1 cellular context compared by ENCODE assay signal in the genomic region with DNA sequence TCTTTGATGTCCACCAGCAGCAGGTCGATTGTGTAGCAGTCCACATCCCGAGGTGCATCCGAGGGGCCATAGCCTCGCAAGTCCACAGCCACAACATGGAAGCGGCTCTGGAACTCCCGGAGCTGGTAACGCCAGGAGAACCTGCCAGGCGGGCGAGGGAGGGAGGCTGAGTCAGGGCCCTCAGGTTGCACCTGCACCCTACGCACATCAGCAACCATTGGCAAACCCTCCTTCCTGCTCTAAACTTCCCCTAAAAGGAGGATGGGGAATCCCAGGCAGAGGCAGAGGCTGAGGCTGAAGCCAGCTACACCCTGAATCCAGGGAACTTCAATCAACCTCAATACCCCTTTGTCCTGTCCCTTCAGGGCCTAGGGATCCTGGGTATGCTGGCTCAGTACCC.
TF ChIP-seq lines count a peak whose summit lies in the region.

No MANE protein-coding gene starts in this region.

TF ChIP-seq in SK-N-SH treated with all-trans-retinoic acid at 6 μM for 48 hours, 23 proteins besides CTCF, POLR2A, EP300 and RAD21 (continued from another document):
- TF ChIP-seq, protein P1, sequence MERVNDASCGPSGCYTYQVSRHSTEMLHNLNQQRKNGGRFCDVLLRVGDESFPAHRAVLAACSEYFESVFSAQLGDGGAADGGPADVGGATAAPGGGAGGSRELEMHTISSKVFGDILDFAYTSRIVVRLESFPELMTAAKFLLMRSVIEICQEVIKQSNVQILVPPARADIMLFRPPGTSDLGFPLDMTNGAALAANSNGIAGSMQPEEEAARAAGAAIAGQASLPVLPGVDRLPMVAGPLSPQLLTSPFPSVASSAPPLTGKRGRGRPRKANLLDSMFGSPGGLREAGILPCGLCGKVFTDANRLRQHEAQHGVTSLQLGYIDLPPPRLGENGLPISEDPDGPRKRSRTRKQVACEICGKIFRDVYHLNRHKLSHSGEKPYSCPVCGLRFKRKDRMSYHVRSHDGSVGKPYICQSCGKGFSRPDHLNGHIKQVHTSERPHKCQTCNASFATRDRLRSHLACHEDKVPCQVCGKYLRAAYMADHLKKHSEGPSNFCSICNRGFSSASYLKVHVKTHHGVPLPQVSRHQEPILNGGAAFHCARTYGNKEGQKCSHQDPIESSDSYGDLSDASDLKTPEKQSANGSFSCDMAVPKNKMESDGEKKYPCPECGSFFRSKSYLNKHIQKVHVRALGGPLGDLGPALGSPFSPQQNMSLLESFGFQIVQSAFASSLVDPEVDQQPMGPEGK (CRISPR knock-in tag; IDR thresholded peaks at IDR 0.05; ENCODE audit: borderline replicate concordance): no peak
- TF ChIP-seq ZNF8 (CRISPR knock-in tag; IDR thresholded peaks at IDR 0.05) (no peak), ZFP30 (CRISPR knock-in tag; IDR thresholded peaks at IDR 0.05) (no peak), SNAI2 (CRISPR knock-in tag; IDR thresholded peaks at IDR 0.05) (no peak), TCF4 (CRISPR knock-in tag; IDR thresholded peaks at IDR 0.05; ENCODE audit: borderline replicate concordance) (no peak), BACH2 (CRISPR knock-in tag; IDR thresholded peaks at IDR 0.05; ENCODE audit: borderline replicate concordance) (no peak), ZFP3 (CRISPR knock-in tag; IDR thresholded peaks at IDR 0.05) (no peak), GLIS3 (CRISPR knock-in tag; IDR thresholded peaks at IDR 0.05) (no peak), ZNF70 (CRISPR knock-in tag; IDR thresholded peaks at IDR 0.05) (no peak), ESRRG (CRISPR knock-in tag; IDR thresholded peaks at IDR 0.05) (no peak), CSDC2 (CRISPR knock-in tag; IDR thresholded peaks at IDR 0.05) (no peak), ZC3H10 (CRISPR knock-in tag; IDR thresholded peaks at IDR 0.05) (no peak), ISL1 (CRISPR knock-in tag; IDR thresholded peaks at IDR 0.05) (no peak)
- TF ChIP-seq, protein P2, sequence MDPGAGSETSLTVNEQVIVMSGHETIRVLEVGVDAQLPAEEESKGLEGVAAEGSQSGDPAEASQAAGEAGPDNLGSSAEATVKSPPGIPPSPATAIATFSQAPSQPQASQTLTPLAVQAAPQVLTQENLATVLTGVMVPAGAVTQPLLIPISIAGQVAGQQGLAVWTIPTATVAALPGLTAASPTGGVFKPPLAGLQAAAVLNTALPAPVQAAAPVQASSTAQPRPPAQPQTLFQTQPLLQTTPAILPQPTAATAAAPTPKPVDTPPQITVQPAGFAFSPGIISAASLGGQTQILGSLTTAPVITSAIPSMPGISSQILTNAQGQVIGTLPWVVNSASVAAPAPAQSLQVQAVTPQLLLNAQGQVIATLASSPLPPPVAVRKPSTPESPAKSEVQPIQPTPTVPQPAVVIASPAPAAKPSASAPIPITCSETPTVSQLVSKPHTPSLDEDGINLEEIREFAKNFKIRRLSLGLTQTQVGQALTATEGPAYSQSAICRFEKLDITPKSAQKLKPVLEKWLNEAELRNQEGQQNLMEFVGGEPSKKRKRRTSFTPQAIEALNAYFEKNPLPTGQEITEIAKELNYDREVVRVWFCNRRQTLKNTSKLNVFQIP (CRISPR knock-in tag; IDR thresholded peaks at IDR 0.05; ENCODE audit: borderline replicate concordance, low read depth): no peak
- TF ChIP-seq, protein P3, sequence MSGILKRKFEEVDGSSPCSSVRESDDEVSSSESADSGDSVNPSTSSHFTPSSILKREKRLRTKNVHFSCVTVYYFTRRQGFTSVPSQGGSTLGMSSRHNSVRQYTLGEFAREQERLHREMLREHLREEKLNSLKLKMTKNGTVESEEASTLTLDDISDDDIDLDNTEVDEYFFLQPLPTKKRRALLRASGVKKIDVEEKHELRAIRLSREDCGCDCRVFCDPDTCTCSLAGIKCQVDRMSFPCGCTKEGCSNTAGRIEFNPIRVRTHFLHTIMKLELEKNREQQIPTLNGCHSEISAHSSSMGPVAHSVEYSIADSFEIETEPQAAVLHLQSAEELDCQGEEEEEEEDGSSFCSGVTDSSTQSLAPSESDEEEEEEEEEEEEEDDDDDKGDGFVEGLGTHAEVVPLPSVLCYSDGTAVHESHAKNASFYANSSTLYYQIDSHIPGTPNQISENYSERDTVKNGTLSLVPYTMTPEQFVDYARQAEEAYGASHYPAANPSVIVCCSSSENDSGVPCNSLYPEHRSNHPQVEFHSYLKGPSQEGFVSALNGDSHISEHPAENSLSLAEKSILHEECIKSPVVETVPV (CRISPR knock-in tag; IDR thresholded peaks at IDR 0.05): no peak
TF ChIP-seq in SK-N-SH treated with all-trans-retinoic acid at 6 μM for 48 hours: peak in this region for 0.
